ENCODE assay signal across 18 cellular contexts in the genomic region with DNA sequence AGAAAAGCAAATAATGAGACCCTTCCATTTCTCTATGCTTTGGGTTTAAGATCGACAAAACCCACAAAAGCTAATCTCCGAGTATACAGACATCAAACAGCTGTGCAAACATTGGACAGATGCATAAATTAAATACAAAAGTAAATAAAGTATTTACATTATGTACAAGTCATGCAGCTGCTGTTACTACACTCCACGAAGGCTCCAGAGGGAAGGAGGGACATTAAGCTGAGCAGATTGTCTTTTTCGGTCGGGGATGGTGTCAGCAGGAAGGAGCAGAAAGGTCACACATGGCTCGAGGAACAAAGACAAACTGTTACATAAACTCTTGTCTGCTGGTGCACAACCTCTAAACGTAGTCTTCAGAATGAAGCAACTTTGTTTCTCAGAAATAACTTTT.
DNase-seq lines count a peak whose midpoint lies in the region; ATAC-seq and TF ChIP-seq lines count a peak whose summit lies in the region.
"Had no signal": no experiment of that assay in that cellular context is flagged by ENCODE, and none has a peak within 500 bp of the region (broad histone marks: within the 10 kb centered on the region; RNA-seq: fewer than 3 reads in every experiment).

No MANE protein-coding gene starts in this region.

- H3K36me3 ChIP-seq in left ventricle myocardium inferior (no peaks in the 10 kb centered on the region), testis (ENCODE audit: low read depth, missing control alignments) (no peaks in the 10 kb centered on the region)
- H3K36me3 ChIP-seq: esophagus squamous epithelium, ovary, spleen had no signal

- no peaks in the 10 kb centered on the region for H3K9me3 ChIP-seq in left ventricle myocardium inferior (replicated peaks)
- H3K9me3 ChIP-seq in testis, result no peaks in the 10 kb centered on the region
- H3K9me3 ChIP-seq: esophagus squamous epithelium, ovary, spleen had no signal

- in situ Hi-C loops in SK-MEL-5 (cut with HindIII; ENCODE audit: low pct_unique_long_range_greater_than_20kb, low sequenced_read_pairs), result no loop called here

- ATAC-seq in HG02588 (IDR thresholded peaks at IDR 0.05; ENCODE audit: unreplicated experiment), result no peak
- no peak for ATAC-seq in HG03159 (IDR thresholded peaks at IDR 0.05; ENCODE audit: unreplicated experiment)
- ATAC-seq: activated T-cell treated with anti-CD3 and anti-CD28 coated beads, Interleukin-2, amount 50 U/mL, for 72 hours; Panc1 had no signal

- H3K4me3 ChIP-seq in left ventricle myocardium inferior (no peak overlapping the region), testis (no peak overlapping the region)
- H3K4me3 ChIP-seq: esophagus squamous epithelium, ovary, spleen had no signal

- peaks cover 9% of the 10 kb centered on the region for H3K4me1 ChIP-seq in left ventricle myocardium inferior
- peaks cover 5% of the 10 kb centered on the region for H3K4me1 ChIP-seq in testis

- TF ChIP-seq CTCF in left ventricle myocardium inferior (IDR thresholded peaks at IDR 0.05; ENCODE audit: borderline replicate concordance), result no peak
- no peak for TF ChIP-seq CTCF in testis (IDR thresholded peaks at IDR 0.05)

- WGBS in testis, 2 donors, result 35% methylated on average over 7 of the region's 7 CpGs

- no peak for TF ChIP-seq POLR2A in testis (IDR thresholded peaks at IDR 0.05)

- H3K27me3 ChIP-seq in left ventricle myocardium inferior (ENCODE audit: low read depth) (peaks cover 41% of the 10 kb centered on the region), testis (no peaks in the 10 kb centered on the region)
- H3K27me3 ChIP-seq: ovary had no signal

- H3K27ac ChIP-seq in left ventricle myocardium inferior (replicated peaks), result peak overlapping the region; percentile 8
- H3K27ac ChIP-seq in testis, result no peak overlapping the region
- H3K27ac ChIP-seq: esophagus squamous epithelium, KMS-11, ovary, spleen had no signal

- intact Hi-C loops in left ventricle myocardium inferior (cut with micrococcal nuclease) (no loop called here), cardiac septum (cut with DNase I) (no loop called here), testis (cut with DNase I; ENCODE audit: low total_unique reads) (no loop called here)

- DNase-seq in left ventricle myocardium inferior (no peak), cardiac septum (ENCODE audit: low spot score) (no peak), NCI-H2081 treated with DMSO at 0.1 percent for 48 hours (lab: John Stamatoyannopoulos, UW) (peak; percentile 55), SK-MEL-5 (ENCODE audit: low read depth, low spot score) (peak; percentile 29), testis (peak; percentile 35), NCI-H524 treated with DMSO at 0.1 percent for 48 hours (lab: John Stamatoyannopoulos, UW) (no peak)
- DNase-seq: activated CD4-positive, alpha-beta memory T cell treated with anti-CD3 and anti-CD28 coated beads for 36 hours; activated T-cell treated with anti-CD3 and anti-CD28 coated beads, Interleukin-2, amount 50 U/mL, for 72 hours; esophagus squamous epithelium; head of caudate nucleus; NCI-H446; ovary; spleen; stimulated activated naive CD4-positive, alpha-beta T cell treated with Interleukin-2 at 50 U/mL for 16 hours had no signal

Comparison
In these comparisons a context has a peak if more than half of its experiments do, and no peak if none do; other contexts are left out.
1. DNase-seq: peak in NCI-H2081 treated with DMSO at 0.1 percent for 48 hours (single experiment), SK-MEL-5 (single experiment) and testis (single experiment); none in left ventricle myocardium inferior (single experiment), cardiac septum (single experiment) and NCI-H524 treated with DMSO at 0.1 percent for 48 hours (single experiment).